In genomic region chr12:2764398-2764797, GRCh38 we compare ENCODE assay signal across 34 cellular contexts.
"Had no signal": no experiment of that assay in that cellular context is flagged by ENCODE, and none has a peak within 500 bp of the region (broad histone marks: within the 10 kb centered on the region; RNA-seq: fewer than 3 reads in every experiment).

No MANE protein-coding gene starts in this region.

- H3K4me1 ChIP-seq: adrenal gland, left ventricle myocardium inferior, suprapubic skin, tibial nerve, uterus had no signal

- H3K36me3 Mint-ChIP-seq: stimulated activated naive B cell treated with anti-CD40 and anti-IgM and Interleukin-4, amounts not matched to agents 10 μg/mL and 1 μg/mL and 100 μg/mL, for 72 hours had no signal

- H3K4me1 Mint-ChIP-seq: brain; naive B cell; nephron progenitor cell; stimulated activated naive B cell treated with anti-CD40 and anti-IgM and Interleukin-4, amounts not matched to agents 10 μg/mL and 1 μg/mL and 100 μg/mL, for 72 hours had no signal

- DNase-seq: activated CD4-positive, alpha-beta T cell treated with anti-CD3 and anti-CD28 coated beads for 48 hours; activated CD4-positive, alpha-beta T cell treated with anti-CD3 and anti-CD28 coated beads, Interleukin-2, amount 50 U/mL, for 48 hours; activated CD8-positive, alpha-beta memory T cell treated with anti-CD3 and anti-CD28 coated beads for 24 hours; activated effector memory CD4-positive, alpha-beta T cell treated with Interleukin-2 at 50 U/mL for 16 hours; activated naive CD4-positive, alpha-beta T cell treated with Interleukin-2 at 50 U/mL for 16 hours; adrenal gland; aorta; cerebellar nuclear complex; cortex of kidney; head of caudate nucleus; hypothalamus; kidney glomerular epithelial cell; left ventricle myocardium inferior; naive B cell; nephron progenitor cell; stimulated activated CD4-positive, alpha-beta T cell treated with anti-CD3 and anti-CD28 coated beads, Interleukin-4, amount 100 ng/mL, for 4 hours; stimulated activated naive B cell treated with anti-CD40 and anti-IgM and Interleukin-4, amounts not matched to agents 10 μg/mL and 1 μg/mL and 100 μg/mL, for 72 hours; SW 1271; T-helper 9 cell; uterus; WERI-Rb-1 had no signal

- H3K36me3 ChIP-seq: adrenal gland, cardiac muscle cell, left ventricle myocardium inferior, neutrophil, suprapubic skin, uterus, WERI-Rb-1 had no signal

- H3K27ac Mint-ChIP-seq: activated naive CD8-positive, alpha-beta T cell; brain; naive B cell; nephron progenitor cell; progenitor cell of endocrine pancreas; stimulated activated naive B cell treated with anti-CD40 and anti-IgM and Interleukin-4, amounts not matched to agents 10 μg/mL and 1 μg/mL and 100 μg/mL, for 72 hours; T-helper 1 cell treated with Interleukin-12 subunit alpha and Interleukin-12 subunit beta and Interleukin-4 antibody, amounts not matched to agents 30 μg/mL and 1 μg/mL, for 36 hours had no signal

- ATAC-seq: activated CD4-positive, CD25-positive, alpha-beta regulatory T cell treated with anti-CD3 and anti-CD28 coated beads, Interleukin-2, amount 50 U/mL, for 24 hours; sciatic nerve; stimulated activated naive B cell treated with anti-CD40 and anti-IgM and Interleukin-4, amounts not matched to agents 10 μg/mL and 1 μg/mL and 100 μg/mL, for 72 hours had no signal

- H3K4me3 Mint-ChIP-seq: activated naive CD8-positive, alpha-beta T cell; brain; naive B cell; nephron progenitor cell; stimulated activated naive B cell treated with anti-CD40 and anti-IgM and Interleukin-4, amounts not matched to agents 10 μg/mL and 1 μg/mL and 100 μg/mL, for 72 hours; T-helper 1 cell treated with Interleukin-12 subunit alpha and Interleukin-12 subunit beta and Interleukin-4 antibody, amounts not matched to agents 30 μg/mL and 1 μg/mL, for 36 hours had no signal

- H3K9me3 ChIP-seq: adrenal gland, left ventricle myocardium inferior, neutrophil, suprapubic skin, tibial nerve, uterus had no signal

- H3K27me3 ChIP-seq: adrenal gland, cardiac muscle cell, neutrophil, suprapubic skin, tibial nerve, uterus had no signal

- FAIRE-seq: endothelial cell of umbilical vein, TTC549 had no signal

- H3K9me3 Mint-ChIP-seq: brain; naive B cell; nephron progenitor cell; stimulated activated naive B cell treated with anti-CD40 and anti-IgM and Interleukin-4, amounts not matched to agents 10 μg/mL and 1 μg/mL and 100 μg/mL, for 72 hours; T-helper 1 cell treated with Interleukin-12 subunit alpha and Interleukin-12 subunit beta and Interleukin-4 antibody, amounts not matched to agents 30 μg/mL and 1 μg/mL, for 36 hours had no signal

- H3K27me3 Mint-ChIP-seq: activated naive CD8-positive, alpha-beta T cell; naive B cell had no signal

- H3K27ac ChIP-seq: adrenal gland, cardiac muscle cell, left ventricle myocardium inferior, neutrophil, skin epidermis, suprapubic skin, tibial nerve, uterus, WERI-Rb-1 had no signal

- H3K4me3 ChIP-seq: adrenal gland, cardiac muscle cell, left ventricle myocardium inferior, skin epidermis, suprapubic skin, tibial nerve, uterus had no signal
